Comparison of ENCODE assay signal across 15 cellular contexts in genomic region chr3:83843716-83844115, GRCh38.
A peak's percentile ranks its signal among the peaks of the same experiment; 100 is the strongest.
DNase-seq lines count a peak whose midpoint lies in the region; ATAC-seq and TF ChIP-seq lines count a peak whose summit lies in the region.
"Had no signal": no experiment of that assay in that cellular context is flagged by ENCODE, and none has a peak within 500 bp of the region (broad histone marks: within the 10 kb centered on the region; RNA-seq: fewer than 3 reads in every experiment).

No MANE protein-coding gene starts in this region.

- H2BK12ac ChIP-seq in neuronal stem cell (ENCODE audit: low read length), result no peak overlapping the region

- H3K4me3 ChIP-seq in astrocyte of the cerebellum (ENCODE audit: low read depth, low read length) (no peak overlapping the region), neuronal stem cell (ENCODE audit: low read length in 2 of 2) (no peak overlapping the region)
- H3K4me3 ChIP-seq in effector memory CD4-positive, alpha-beta T cell (ENCODE audit: insufficient read depth, low read depth, low read length, poor library complexity, severe bottlenecking), result no peak overlapping the region

- DNase-seq in astrocyte of the cerebellum (ENCODE audit: low read depth) (peak; percentile 77), glomerular visceral epithelial cell (ENCODE audit: extremely low spot score) (peak; percentile 81), neuronal stem cell (ENCODE audit: low spot score) (peak; percentile 40)
- no peak for DNase-seq in effector memory CD4-positive, alpha-beta T cell
- DNase-seq: CD4-positive, alpha-beta T cell; H7; NCI-H146; NCI-H2227 treated with DMSO at 0.1 percent for 48 hours; NCI-H526 treated with DMSO at 0.1 percent for 48 hours; OCI-M1 had no signal

- H3K18ac ChIP-seq in neuronal stem cell (ENCODE audit: low read length), result no peak overlapping the region

- TF ChIP-seq RAD21 in Ishikawa (IDR thresholded peaks at IDR 0.05; ENCODE audit: low read depth), result no peak

- no peak for TF ChIP-seq EP300 in Ishikawa (IDR thresholded peaks at IDR 0.05; ENCODE audit: borderline replicate concordance)

- H4K91ac ChIP-seq in neuronal stem cell (ENCODE audit: low read depth, low read length, poor library complexity), result no peak overlapping the region

- no peaks in the 10 kb centered on the region for H3K27me3 ChIP-seq in neuronal stem cell (ENCODE audit: control insufficient read depth in 3 of 3, insufficient read depth in 3 of 3, low read depth in 1 of 3, low read length in 3 of 3)
- no peaks in the 10 kb centered on the region for H3K27me3 ChIP-seq in effector memory CD4-positive, alpha-beta T cell (replicated peaks; ENCODE audit: control insufficient read depth, insufficient read depth, low read length, poor library complexity, severe bottlenecking)

- peak overlapping the region; percentile 76 for H2AFZ ChIP-seq in neuronal stem cell (ENCODE audit: low read length)

- H4K8ac ChIP-seq in neuronal stem cell (ENCODE audit: low read depth, low read length), result no peak overlapping the region

- H3K4ac ChIP-seq in neuronal stem cell (ENCODE audit: low read length), result no peak overlapping the region

- WGBS in neuronal stem cell (ENCODE audit: extremely low coverage in 2 of 2, insufficient read length in 2 of 2, insufficient replicate concordance in 1 of 2), 2 donors, result no CpG with 5 or more reads among the region's 2 CpGs

- H2BK120ac ChIP-seq in neuronal stem cell (ENCODE audit: low read depth, low read length), result no peak overlapping the region

- no peaks in the 10 kb centered on the region for H3K4me1 ChIP-seq in neuronal stem cell (ENCODE audit: control insufficient read depth in 2 of 2, insufficient read depth in 1 of 2, low read depth in 1 of 2, low read length in 2 of 2)
- H3K4me1 ChIP-seq in effector memory CD4-positive, alpha-beta T cell (ENCODE audit: control insufficient read depth, insufficient read depth, low read length, poor library complexity, severe bottlenecking), result no peaks in the 10 kb centered on the region

- H3K27ac ChIP-seq in neuronal stem cell (replicated peaks; ENCODE audit: low read length), result peak overlapping the region; percentile 12
- no peak overlapping the region for H3K27ac ChIP-seq in effector memory CD4-positive, alpha-beta T cell (ENCODE audit: insufficient read depth, low read length, poor library complexity, severe bottlenecking)
- H3K27ac ChIP-seq: RWPE1 had no signal

- H3K14ac ChIP-seq in neuronal stem cell (ENCODE audit: low read length), result no peak overlapping the region

- no peak overlapping the region for H3K4me2 ChIP-seq in neuronal stem cell (ENCODE audit: insufficient read depth, low read length, poor library complexity, severe bottlenecking)

- H3K9me3 ChIP-seq in neuronal stem cell (replicated peaks in 1 of 2; ENCODE audit: control insufficient read depth in 2 of 2, insufficient read depth in 1 of 2, low read depth in 1 of 2, low read length in 2 of 2), result no peaks in the 10 kb centered on the region
- H3K9me3 ChIP-seq in effector memory CD4-positive, alpha-beta T cell (ENCODE audit: control insufficient read depth, low read length), result no peaks in the 10 kb centered on the region

- no peaks in the 10 kb centered on the region for H3K79me1 ChIP-seq in neuronal stem cell (ENCODE audit: low read depth, low read length)

- in situ Hi-C loops in astrocyte of the cerebellum (cut with HindIII; ENCODE audit: low sequenced_read_pairs), result no loop called here

- H3K23ac ChIP-seq in neuronal stem cell (ENCODE audit: low read depth, low read length, poor library complexity), result no peak overlapping the region

- no peak for TF ChIP-seq CTCF in astrocyte of the cerebellum (IDR thresholded peaks at IDR 0.05; ENCODE audit: low read depth, low read length, missing control alignments)

- H2BK5ac ChIP-seq in neuronal stem cell (ENCODE audit: low read length), result no peak overlapping the region

- no peak overlapping the region for H2BK15ac ChIP-seq in neuronal stem cell (ENCODE audit: low read length)

- H3K9ac ChIP-seq in neuronal stem cell (ENCODE audit: low read depth, low read length, poor library complexity), result no peak overlapping the region

- no peaks in the 10 kb centered on the region for H3K36me3 ChIP-seq in neuronal stem cell (replicated peaks in 1 of 2; ENCODE audit: control insufficient read depth in 2 of 2, insufficient read depth in 2 of 2, low read length in 2 of 2)
- H3K36me3 ChIP-seq in effector memory CD4-positive, alpha-beta T cell (ENCODE audit: control insufficient read depth, insufficient read depth, low read length), result no peaks in the 10 kb centered on the region

- ATAC-seq in GM19467 (IDR thresholded peaks at IDR 0.05; ENCODE audit: unreplicated experiment), result no peak
- ATAC-seq in HG03045 (IDR thresholded peaks at IDR 0.05; ENCODE audit: unreplicated experiment), result no peak
- no peak for ATAC-seq in GM19351 (IDR thresholded peaks at IDR 0.05; ENCODE audit: unreplicated experiment)

- H2AK5ac ChIP-seq in neuronal stem cell (ENCODE audit: low read depth, low read length), result no peak overlapping the region

TF ChIP-seq in Ishikawa, 13 proteins besides CTCF, POLR2A, EP300 and RAD21:
- TF ChIP-seq USF1 (IDR thresholded peaks at IDR 0.05) (no peak), CEBPB (IDR thresholded peaks at IDR 0.05) (no peak), TEAD4 (IDR thresholded peaks at IDR 0.05) (peak; percentile 67), NFIC (IDR thresholded peaks at IDR 0.05) (no peak), YY1 (IDR thresholded peaks at IDR 0.05; ENCODE audit: low read depth) (no peak), EGR1 (IDR thresholded peaks at IDR 0.05) (no peak), ZBTB7A (IDR thresholded peaks at IDR 0.05; ENCODE audit: low read depth) (no peak), REST (IDR thresholded peaks at IDR 0.05; ENCODE audit: low read depth) (no peak), FOXM1 (IDR thresholded peaks at IDR 0.05; ENCODE audit: borderline replicate concordance, low read depth) (no peak)

Comparison
In these comparisons a context has a peak if more than half of its experiments do, and no peak if none do; other contexts are left out.
1. DNase-seq: peak in astrocyte of the cerebellum (single experiment), glomerular visceral epithelial cell (single experiment) and neuronal stem cell (single experiment); none in effector memory CD4-positive, alpha-beta T cell (0 of 3).